ENCODE assay signal across 7 cellular contexts in the genomic region with DNA sequence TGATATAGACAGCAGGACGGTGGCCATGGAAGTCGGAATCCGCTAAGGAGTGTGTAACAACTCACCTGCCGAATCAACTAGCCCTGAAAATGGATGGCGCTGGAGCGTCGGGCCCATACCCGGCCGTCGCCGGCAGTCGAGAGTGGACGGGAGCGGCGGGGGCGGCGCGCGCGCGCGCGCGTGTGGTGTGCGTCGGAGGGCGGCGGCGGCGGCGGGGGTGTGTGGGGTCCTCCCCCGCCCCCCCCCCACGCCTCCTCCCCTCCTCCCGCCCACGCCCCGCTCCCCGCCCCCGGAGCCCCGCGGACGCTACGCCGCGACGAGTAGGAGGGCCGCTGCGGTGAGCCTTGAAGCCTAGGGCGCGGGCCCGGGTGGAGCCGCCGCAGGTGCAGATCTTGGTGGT.
A peak's percentile ranks its signal among the peaks of the same experiment; 100 is the strongest.
DNase-seq lines count a peak whose midpoint lies in the region; ATAC-seq, FAIRE-seq and TF ChIP-seq lines count a peak whose summit lies in the region.
"Not testable (repeated sequence)": the region's sequence is repeated elsewhere in the genome, so short reads cannot be mapped to it uniquely, and the experiment has no call there.

No MANE protein-coding gene starts in this region.

- in situ Hi-C loops in K562 (cut with MboI): not testable (repeated sequence)

- H3K9me2 ChIP-seq in HCT116 (ENCODE audit: insufficient read depth): not testable (repeated sequence)

- H4K20me1 ChIP-seq in HCT116 (ENCODE audit: insufficient read depth); K562 (replicated peaks; ENCODE audit: control insufficient read depth, insufficient read depth, low read length): not testable (repeated sequence)

- not testable (repeated sequence) for H3K4me1 Mint-ChIP-seq in activated CD8-positive, alpha-beta T cell treated with anti-CD3 and anti-CD28 coated beads, Interleukin-2, amount 10 ng/mL, durations not matched to agents 7 days and 5 days (ENCODE audit: low read depth)

- CTCF ChIA-PET in HCT116 (lab: Charles Lee); activated CD8-positive, alpha-beta T cell treated with anti-CD3 and anti-CD28 coated beads, Interleukin-2, amount 10 ng/mL, durations not matched to agents 7 days and 5 days (lab: Charles Lee); K562 (lab: Yijun Ruan, JAX; ENCODE audit: low intra/inter-chr PET ratio): not testable (repeated sequence)

- not testable (repeated sequence) for H3K9me3 Mint-ChIP-seq in activated CD8-positive, alpha-beta T cell treated with anti-CD3 and anti-CD28 coated beads, Interleukin-2, amount 10 ng/mL, durations not matched to agents 7 days and 5 days (ENCODE audit: insufficient read depth)

- not testable (repeated sequence) for H3K27me3 ChIP-seq in HCT116 (ENCODE audit: insufficient read depth, low read length); K562 (ENCODE audit: control insufficient read depth in 2 of 2, insufficient read depth in 2 of 2, low read length in 2 of 2); pancreas

- not testable (repeated sequence) for BruUV-seq in HCT116 (replicated peaks; lab: Mats Ljungman, UMichigan); K562 (replicated peaks; lab: Mats Ljungman, UMichigan)

- H3K27me3 Mint-ChIP-seq in activated CD8-positive, alpha-beta T cell treated with anti-CD3 and anti-CD28 coated beads, Interleukin-2, amount 10 ng/mL, durations not matched to agents 7 days and 5 days (ENCODE audit: low read depth): not testable (repeated sequence)

- FAIRE-seq in K562 (lab: Jason Lieb, UNC); pancreas (lab: Jason Lieb, UNC): not testable (repeated sequence)

- not testable (repeated sequence) for TF ChIP-seq RAD21 in HCT116 (IDR thresholded peaks at IDR 0.05; ENCODE audit: low read depth); K562 (CRISPR knock-in tag; conservative IDR thresholded peaks at IDR 0.05 in 1 of 2, IDR thresholded peaks at IDR 0.05 in 1 of 2)

- TF ChIP-seq POLR2A in HCT116 (IDR thresholded peaks at IDR 0.05; ENCODE audit: borderline replicate concordance, extremely low read depth, insufficient read depth, insufficient read length); K562 (conservative IDR thresholded peaks at IDR 0.05): not testable (repeated sequence)

- H3K4me3 ChIP-seq in HCT116 (replicated peaks in 1 of 2; ENCODE audit: low read depth in 1 of 2, low read length in 2 of 2); K562; pancreas: not testable (repeated sequence)

- H3K79me2 ChIP-seq in HCT116 (ENCODE audit: insufficient read depth, low read length); K562 (ENCODE audit: control insufficient read depth, insufficient read depth, low read length): not testable (repeated sequence)

- H3K9ac ChIP-seq in HCT116 (ENCODE audit: low read length); K562 (ENCODE audit: insufficient read depth in 1 of 2, low read depth in 2 of 2, low read length in 2 of 2): not testable (repeated sequence)

- no CpG with 5 or more reads among the region's 52 CpGs for WGBS in K562 (ENCODE audit: insufficient coverage, low coverage, missing lambda C conversion rate)
- no CpG with 5 or more reads among the region's 52 CpGs for WGBS in pancreas, 2 donors

- H3K36me3 Mint-ChIP-seq in activated CD8-positive, alpha-beta T cell treated with anti-CD3 and anti-CD28 coated beads, Interleukin-2, amount 10 ng/mL, durations not matched to agents 7 days and 5 days (ENCODE audit: low read depth): not testable (repeated sequence)

- TF ChIP-seq EP300 in K562 (IDR thresholded peaks at IDR 0.05; ENCODE audit: low read length): not testable (repeated sequence)

- RAD21 ChIA-PET in HCT116 (lab: Charles Lee; ENCODE audit: low non-redundant PET in 1 of 2, low total read pairs in 2 of 2, uncharacterized antibody in 2 of 2, unreplicated experiment in 2 of 2): not testable (repeated sequence)

- not testable (repeated sequence) for H3K9me3 ChIP-seq in HCT116 (ENCODE audit: control insufficient read depth in 1 of 2, insufficient read depth in 1 of 2, low read depth in 1 of 2, low read length in 2 of 2); K562 (replicated peaks; ENCODE audit: control insufficient read depth, insufficient read depth, low read depth, low read length); pancreas

- H3K4me2 ChIP-seq in HCT116 (ENCODE audit: low read length); K562 (ENCODE audit: insufficient read depth, low read length): not testable (repeated sequence)

- POLR2A ChIA-PET in HCT116 (lab: Charles Lee); activated CD8-positive, alpha-beta T cell treated with anti-CD3 and anti-CD28 coated beads, Interleukin-2, amount 10 ng/mL, durations not matched to agents 7 days and 5 days (lab: Charles Lee); K562 (lab: Yijun Ruan, JAX): not testable (repeated sequence)

- not testable (repeated sequence) for H3K27ac Mint-ChIP-seq in activated CD8-positive, alpha-beta T cell treated with anti-CD3 and anti-CD28 coated beads, Interleukin-2, amount 10 ng/mL, durations not matched to agents 7 days and 5 days

- not testable (repeated sequence) for DNase-seq in HCT116 (ENCODE audit: low read depth, low spot score); activated CD8-positive, alpha-beta T cell treated with anti-CD3 and anti-CD28 coated beads, Interleukin-2, amount 10 ng/mL, durations not matched to agents 7 days and 5 days; K562 (ENCODE audit: extremely low read depth in 1 of 4, low spot score in 3 of 4); left colon; pancreas

- not testable (repeated sequence) for H3K4me3 Mint-ChIP-seq in activated CD8-positive, alpha-beta T cell treated with anti-CD3 and anti-CD28 coated beads, Interleukin-2, amount 10 ng/mL, durations not matched to agents 7 days and 5 days

- H3K36me3 ChIP-seq in HCT116 (ENCODE audit: control insufficient read depth in 1 of 2, insufficient read depth in 2 of 2, low read length in 2 of 2); K562 (ENCODE audit: control insufficient read depth, insufficient read depth, low read length); pancreas: not testable (repeated sequence)

- ATAC-seq in GM21528 (IDR thresholded peaks at IDR 0.05; ENCODE audit: low FRiP score, unreplicated experiment): peak; percentile 74
- ATAC-seq in HCT116: peak; percentile 47; the same call in 1 of the 2 replicates
- peak; percentile 47; the same call in 1 of the 3 replicates for ATAC-seq in SK-N-SH treated with all-trans-retinoic acid at 6 μM for 48 hours
- peak; percentile 55 for ATAC-seq in activated CD8-positive, alpha-beta T cell treated with anti-CD3 and anti-CD28 coated beads, Interleukin-2, amount 10 ng/mL, durations not matched to agents 7 days and 5 days
- peak; percentile 79 for ATAC-seq in K562
- ATAC-seq in left colon: peak; percentile 45
- peak; percentile 40 to 75 (median 51) for ATAC-seq in pancreas

- intact Hi-C loops in HCT116 (cut with micrococcal nuclease); K562 (cut with micrococcal nuclease); left colon (cut with DNase I, micrococcal nuclease); pancreas (cut with DNase I): not testable (repeated sequence)

- H3K9me1 ChIP-seq in K562 (ENCODE audit: control insufficient read depth, insufficient read depth, low read length): not testable (repeated sequence)

- not testable (repeated sequence) for H3K4me1 ChIP-seq in HCT116 (ENCODE audit: control insufficient read depth in 1 of 2, insufficient read depth in 2 of 2, low read length in 2 of 2); K562 (replicated peaks in 1 of 2; ENCODE audit: control insufficient read depth in 2 of 2, insufficient read depth in 2 of 2, low read length in 2 of 2); pancreas

- H3K27ac ChIP-seq in HCT116 (ENCODE audit: low read depth, low read length); K562 (ENCODE audit: extremely low read depth, low read depth, low read length); pancreas: not testable (repeated sequence)

- not testable (repeated sequence) for TF ChIP-seq CTCF in HCT116 (IDR thresholded peaks at IDR 0.05 in 2 of 3, conservative IDR thresholded peaks at IDR 0.05 in 1 of 3; ENCODE audit: borderline replicate concordance in 1 of 3, insufficient read depth in 1 of 3, low read depth in 2 of 3, low read length in 2 of 3); K562 (IDR thresholded peaks at IDR 0.05 in 2 of 3, conservative IDR thresholded peaks at IDR 0.05 in 1 of 3; ENCODE audit: insufficient read depth in 2 of 3, low read depth in 1 of 3, low read length in 3 of 3); pancreas (IDR thresholded peaks at IDR 0.05)

- H2AFZ ChIP-seq in HCT116 (ENCODE audit: low read depth, low read length, poor library complexity, severe bottlenecking); K562 (ENCODE audit: low read depth, low read length): not testable (repeated sequence)
